ENCODE assay signal across 21 cellular contexts in the genomic region with DNA sequence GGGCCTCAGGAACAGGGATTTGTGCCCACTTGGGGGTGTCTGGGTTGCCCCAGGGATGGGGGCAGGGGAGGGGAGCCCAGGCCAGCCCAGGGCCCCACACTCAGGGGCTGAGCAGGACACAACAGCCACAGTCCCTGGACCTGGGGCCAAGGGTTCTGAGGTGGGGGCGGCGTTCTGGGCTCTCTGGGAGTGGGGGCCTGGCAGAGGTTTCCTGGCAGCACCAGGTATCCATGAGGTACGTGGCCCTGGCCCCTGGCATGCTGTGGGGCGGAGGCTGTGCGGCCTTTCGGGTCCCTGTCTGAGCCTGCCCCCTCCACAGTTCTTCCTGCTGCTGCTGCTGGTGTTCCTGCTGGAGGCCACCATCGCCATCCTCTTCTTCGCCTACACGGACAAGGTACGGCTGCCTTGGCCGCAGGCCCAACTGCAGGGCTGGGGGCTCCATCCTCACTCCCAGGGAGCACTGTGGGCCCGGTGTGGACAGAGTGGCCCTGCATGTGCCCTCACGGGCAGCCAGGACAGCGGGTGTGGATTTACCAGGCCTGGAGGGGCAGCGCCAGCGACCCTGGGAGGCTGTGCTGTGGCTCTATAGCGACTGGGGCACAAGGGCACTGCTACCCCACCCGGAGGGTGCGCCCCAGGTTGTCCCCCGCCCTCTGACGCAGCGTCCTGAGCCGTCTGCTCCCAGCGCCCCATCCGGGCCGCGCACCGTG. TPM values are rescaled to one million over a fixed set of nuclear protein-coding genes. Genes with fewer than 3 reads are reported as not detected.
DNase-seq lines count a peak whose midpoint lies in the region; ATAC-seq and TF ChIP-seq lines count a peak whose summit lies in the region.
"Had no signal": no experiment of that assay in that cellular context is flagged by ENCODE, and none has a peak within 500 bp of the region (broad histone marks: within the 10 kb centered on the region; RNA-seq: fewer than 3 reads in every experiment).

No MANE protein-coding gene starts in this region.

- no peak for DNase-seq in GM23338 (ENCODE audit: low spot score)
- DNase-seq in Panc1 (ENCODE audit: low read depth, low spot score): no peak
- no peak for DNase-seq in endodermal cell
- no peak for DNase-seq in neural crest cell (ENCODE audit: low read depth, low spot score)
- DNase-seq in stimulated activated CD8-positive, alpha-beta memory T cell treated with anti-CD3 and anti-CD28 coated beads, Interleukin-4, amount 100 ng/mL, for 48 hours: no peak
- no peak for DNase-seq in nephron progenitor cell
- DNase-seq in amniotic stem cell (lab: John Stamatoyannopoulos, UW): no peak
- no peak for DNase-seq in germinal center (ENCODE audit: low spot score)
- DNase-seq: AML-193, DMS79, MV-4-11, NCI-H187, NCI-H2107, NCI-H510A, NCI-H748 treated with DMSO at 0.1 percent for 48 hours, OCI-M1, RPMI8226, SJCRH30, SW 1271 had no signal

- no peak overlapping the region for H2AFZ ChIP-seq in GM23338

- H3K4me3 Mint-ChIP-seq in GM23338 (no peak overlapping the region), endodermal cell (no peak overlapping the region), neural crest cell (peak overlapping the region; percentile 68), nephron progenitor cell (no peak overlapping the region)

- peaks cover 14% of the 10 kb centered on the region; the same call in 1 of the 2 replicates for H3K4me1 ChIP-seq in GM23338 (ENCODE audit: insufficient read depth)
- peaks cover 81% of the 10 kb centered on the region for H3K4me1 ChIP-seq in Panc1 (ENCODE audit: control insufficient read depth, insufficient read depth, low read length)
- H3K4me1 ChIP-seq in endodermal cell (ENCODE audit: control insufficient read depth, insufficient read depth, low read length): no peaks in the 10 kb centered on the region

- CTCF ChIA-PET in Panc1 (lab: Charles Lee): interaction anchor here (1.1 kb wide), 1 partner anchor 16 kb away, joined by 3 read pairs; no protein-coding TSS in a partner anchor

- H3K4me3 ChIP-seq in GM23338 (no peak overlapping the region), Panc1 (ENCODE audit: low read depth in 2 of 2, low read length in 2 of 2) (no peak overlapping the region), endodermal cell (ENCODE audit: low read length) (no peak overlapping the region)
- H3K4me3 ChIP-seq: SJCRH30 had no signal

- H3K27ac Mint-ChIP-seq in GM23338: no peak overlapping the region
- H3K27ac Mint-ChIP-seq in endodermal cell: no peak overlapping the region
- H3K27ac Mint-ChIP-seq in neural crest cell (ENCODE audit: unreplicated experiment): peak overlapping the region; percentile 50
- H3K27ac Mint-ChIP-seq in nephron progenitor cell: no peak overlapping the region

- H3K36me3 ChIP-seq in GM23338 (ENCODE audit: insufficient read depth) (no peaks in the 10 kb centered on the region), Panc1 (ENCODE audit: control insufficient read depth, insufficient read depth, low read length) (no peaks in the 10 kb centered on the region), endodermal cell (ENCODE audit: control insufficient read depth, insufficient read depth, low read length) (no peaks in the 10 kb centered on the region)
- H3K36me3 ChIP-seq: SJCRH30 had no signal

- ATAC-seq in GM23338 (no peak), Panc1 (no peak)

- intact Hi-C loops in Panc1 (cut with micrococcal nuclease; ENCODE audit: unreplicated experiment): no loop called here

- in situ Hi-C loops in Panc1 (cut with HindIII; ENCODE audit: low pct_unique_long_range_greater_than_20kb, low sequenced_read_pairs): no loop called here

- POLR2A ChIA-PET in Panc1 (lab: Charles Lee): no interaction called here

- 0 out of 2 replicates have a peak overlapping the region, but pooled peaks have one; percentile 71 for H3K4me2 ChIP-seq in GM23338
- H3K4me2 ChIP-seq: KMS-11 had no signal

- no peak overlapping the region for H3K9ac ChIP-seq in endodermal cell (ENCODE audit: extremely low read depth, low read length, poor library complexity, severe bottlenecking)
- H3K9ac ChIP-seq: KMS-11 had no signal

- H3F3A ChIP-seq in GM23338 (replicated peaks; ENCODE audit: low read depth): peaks cover 24% of the 10 kb centered on the region

- H3K27me3 Mint-ChIP-seq in GM23338 (ENCODE audit: insufficient read depth, low read depth, poor library complexity): peaks cover 39% of the 10 kb centered on the region
- no peaks in the 10 kb centered on the region for H3K27me3 Mint-ChIP-seq in endodermal cell (ENCODE audit: insufficient read depth)
- H3K27me3 Mint-ChIP-seq in neural crest cell (ENCODE audit: low read depth): no peaks in the 10 kb centered on the region
- no peaks in the 10 kb centered on the region for H3K27me3 Mint-ChIP-seq in nephron progenitor cell (ENCODE audit: low read depth, poor library complexity)

- no peaks in the 10 kb centered on the region for H3K36me3 Mint-ChIP-seq in GM23338 (ENCODE audit: low read depth)
- H3K36me3 Mint-ChIP-seq in endodermal cell (ENCODE audit: low read depth): no peaks in the 10 kb centered on the region
- H3K36me3 Mint-ChIP-seq in neural crest cell (ENCODE audit: low read depth): no peaks in the 10 kb centered on the region
- H3K36me3 Mint-ChIP-seq in nephron progenitor cell (ENCODE audit: low read depth): no peaks in the 10 kb centered on the region

- H3K4me1 Mint-ChIP-seq in GM23338 (peaks cover 20% of the 10 kb centered on the region), endodermal cell (peaks cover 1% of the 10 kb centered on the region), neural crest cell (peaks cover 4% of the 10 kb centered on the region), nephron progenitor cell (peaks cover 32% of the 10 kb centered on the region)

- H3K27ac ChIP-seq in GM23338 (ENCODE audit: low read depth) (no peak overlapping the region), Panc1 (ENCODE audit: low read length) (peak overlapping the region; percentile 18; the same call in 1 of the 2 replicates), endodermal cell (ENCODE audit: low read depth, low read length) (peak overlapping the region; percentile 49)
- H3K27ac ChIP-seq: C4-2B, KMS-11, SJCRH30 had no signal

- H3K27me3 ChIP-seq in GM23338 (ENCODE audit: insufficient read depth) (no peaks in the 10 kb centered on the region), Panc1 (ENCODE audit: control insufficient read depth, insufficient read depth, low read length) (no peaks in the 10 kb centered on the region), endodermal cell (ENCODE audit: control insufficient read depth, insufficient read depth, low read length, poor library complexity, severe bottlenecking) (no peaks in the 10 kb centered on the region)
- H3K27me3 ChIP-seq: SJCRH30 had no signal

- H3K9me3 ChIP-seq in Panc1 (ENCODE audit: control insufficient read depth, insufficient read depth, low read depth, low read length): no peaks in the 10 kb centered on the region
- no peaks in the 10 kb centered on the region for H3K9me3 ChIP-seq in endodermal cell (ENCODE audit: control insufficient read depth, low read length)
- H3K9me3 ChIP-seq: SJCRH30 had no signal

- TF ChIP-seq CTCF in GM23338 (conservative IDR thresholded peaks at IDR 0.05; ENCODE audit: low read depth in 2 of 2) (no peak), Panc1 (IDR thresholded peaks at IDR 0.05) (no peak), endodermal cell (conservative IDR thresholded peaks at IDR 0.05) (no peak), neural crest cell (conservative IDR thresholded peaks at IDR 0.05) (no peak), nephron progenitor cell (IDR thresholded peaks at IDR 0.05) (no peak)

- H3K9me3 Mint-ChIP-seq in GM23338 (no peaks in the 10 kb centered on the region; the same call in 2 of the 3 replicates), endodermal cell (no peaks in the 10 kb centered on the region), neural crest cell (no peaks in the 10 kb centered on the region), nephron progenitor cell (no peaks in the 10 kb centered on the region)

- no TSS peak for BruUV-seq in Panc1 (replicated peaks; lab: Mats Ljungman, UMichigan)

- WGBS in endodermal cell (ENCODE audit: insufficient coverage in 1 of 2, insufficient read length in 1 of 2), 2 experiments: 93 to 96% methylated on average over 9 to 28 of the region's 28 CpGs

- H3K79me2 ChIP-seq in GM23338 (replicated peaks; ENCODE audit: insufficient read depth): no peaks in the 10 kb centered on the region

- H3K9me2 ChIP-seq in GM23338 (ENCODE audit: insufficient read depth): no peaks in the 10 kb centered on the region

- peaks cover 39% of the 10 kb centered on the region for H4K20me1 ChIP-seq in GM23338 (replicated peaks; ENCODE audit: insufficient read depth)

RNA-seq across cellular contexts. Expression of a gene that starts 21.6 kb away (rescaled TPM):
- total RNA-seq in GM23338 (2014; rRNA removed; shearing (Covaris generic)): 145 and 150 TPM in 2 replicates
- polyA plus RNA-seq in GM23338 (2016; fragmentation: Nextera tagmentation; extraction: Ambion mirVana): 76.8 and 88.4 TPM in 2 replicates
- total RNA-seq in Panc1 (2021; ENCODE audit: unreplicated experiment): 187 TPM
- 257 TPM for polyA plus RNA-seq in Panc1 (2012; ENCODE audit: insufficient read length)
- total RNA-seq in endodermal cell: 10 to 100 TPM; 56.8 to 71.1 TPM
- polyA plus RNA-seq in endodermal cell (2013, experiment 1 of 2): 51.9 TPM
- polyA plus RNA-seq in endodermal cell (2013, experiment 2 of 2): 47.2 TPM
- 40.0 and 40.2 TPM in 2 replicates for total RNA-seq in neural crest cell

RNA-seq across cellular contexts. Expression of a gene that starts 21.9 kb away (rescaled TPM):
- total RNA-seq in GM23338 (2014; rRNA removed; shearing (Covaris generic)): 32.2 and 34.0 TPM in 2 replicates
- polyA plus RNA-seq in GM23338 (2016; fragmentation: Nextera tagmentation; extraction: Ambion mirVana): 369 TPM in 2 replicates
- total RNA-seq in Panc1 (2021; ENCODE audit: unreplicated experiment): 673 TPM
- polyA plus RNA-seq in Panc1 (2012; ENCODE audit: insufficient read length): 2,061 TPM
- 100 to 1,000 TPM; 139 to 148 TPM for total RNA-seq in endodermal cell
- 111 TPM for polyA plus RNA-seq in endodermal cell (2013, experiment 1 of 2)
- 114 TPM for polyA plus RNA-seq in endodermal cell (2013, experiment 2 of 2)
- 128 and 134 TPM in 2 replicates for total RNA-seq in neural crest cell

RNA-seq across cellular contexts. Expression of a gene that starts 31.5 kb away (rescaled TPM):
- 109 and 119 TPM in 2 replicates for total RNA-seq in GM23338 (2014; rRNA removed; shearing (Covaris generic))
- polyA plus RNA-seq in GM23338 (2016; fragmentation: Nextera tagmentation; extraction: Ambion mirVana): 62.9 and 64.4 TPM in 2 replicates
- 680 TPM for total RNA-seq in Panc1 (2021; ENCODE audit: unreplicated experiment)
- 1,015 TPM for polyA plus RNA-seq in Panc1 (2012; ENCODE audit: insufficient read length)
- 100 to 1,000 TPM; 139 to 165 TPM for total RNA-seq in endodermal cell
- 153 TPM for polyA plus RNA-seq in endodermal cell (2013, experiment 1 of 2)
- 149 TPM for polyA plus RNA-seq in endodermal cell (2013, experiment 2 of 2)
- 101 and 108 TPM in 2 replicates for total RNA-seq in neural crest cell

RNA-seq across cellular contexts. Expression of a gene that starts 36.6 kb away (rescaled TPM):
- total RNA-seq in GM23338 (2014; rRNA removed; shearing (Covaris generic)): 58.0 and 64.1 TPM in 2 replicates
- 55.9 and 59.4 TPM in 2 replicates for polyA plus RNA-seq in GM23338 (2016; fragmentation: Nextera tagmentation; extraction: Ambion mirVana)
- total RNA-seq in Panc1 (2021; ENCODE audit: unreplicated experiment) (132 TPM), endodermal cell (10 to 100 TPM; 22.3 to 28.1 TPM), neural crest cell (1.6 and 2.7 TPM in 2 replicates)
- polyA plus RNA-seq in Panc1 (2012; ENCODE audit: insufficient read length): 167 TPM
- 9.0 TPM for polyA plus RNA-seq in endodermal cell (2013, experiment 1 of 2)
- 6.2 TPM for polyA plus RNA-seq in endodermal cell (2013, experiment 2 of 2)

RNA-seq across cellular contexts. Expression of a gene that starts 45.6 kb away (rescaled TPM):
- total RNA-seq in GM23338 (2014; rRNA removed; shearing (Covaris generic)): 33.4 and 45.6 TPM in 2 replicates
- polyA plus RNA-seq in GM23338 (2016; fragmentation: Nextera tagmentation; extraction: Ambion mirVana): 31.1 and 32.3 TPM in 2 replicates
- total RNA-seq in Panc1 (2021; ENCODE audit: unreplicated experiment) (244 TPM), endodermal cell (10 to 100 TPM; 77.0 to 77.6 TPM), neural crest cell (27.0 and 34.5 TPM in 2 replicates)
- polyA plus RNA-seq in Panc1 (2012; ENCODE audit: insufficient read length): 377 TPM
- 35.9 TPM for polyA plus RNA-seq in endodermal cell (2013, experiment 1 of 2)
- polyA plus RNA-seq in endodermal cell (2013, experiment 2 of 2): 30.1 TPM
